ENCODE assay signal across 19 cellular contexts in genomic region chr10:49001861-49002675, GRCh38.
DNase-seq lines count a peak whose midpoint lies in the region; ATAC-seq and TF ChIP-seq lines count a peak whose summit lies in the region.
"Had no signal": no experiment of that assay in that cellular context is flagged by ENCODE, and none has a peak within 500 bp of the region (broad histone marks: within the 10 kb centered on the region; RNA-seq: fewer than 3 reads in every experiment).

No MANE protein-coding gene starts in this region.

- H3K9ac ChIP-seq in SK-N-SH = no peak overlapping the region

- H3K4me1 ChIP-seq in SK-N-SH (ENCODE audit: control insufficient read depth in 1 of 2, insufficient read depth in 2 of 2, low read depth in 1 of 2, low read length in 1 of 2) (peaks cover 0 to 20% of the 10 kb centered on the region in 2 experiments; a peak in 1 of 4 replicates), upper lobe of right lung (no peaks in the 10 kb centered on the region)
- H3K4me1 ChIP-seq: psoas muscle, uterus had no signal

- H3K79me2 ChIP-seq in SK-N-SH (ENCODE audit: insufficient read depth) = no peaks in the 10 kb centered on the region

- no peaks in the 10 kb centered on the region for H3K36me3 ChIP-seq in SK-N-SH (replicated peaks in 1 of 2; ENCODE audit: control insufficient read depth in 1 of 2, insufficient read depth in 2 of 2, low read length in 1 of 2)
- no peaks in the 10 kb centered on the region for H3K36me3 ChIP-seq in upper lobe of right lung
- H3K36me3 ChIP-seq: uterus had no signal

- H3K4me2 ChIP-seq in SK-N-SH = no peak overlapping the region

- H3F3A ChIP-seq in SK-N-SH (replicated peaks; ENCODE audit: insufficient read depth) = no peaks in the 10 kb centered on the region

- H3K27ac ChIP-seq in SK-N-SH (ENCODE audit: low read depth in 2 of 2, low read length in 1 of 2) (peak overlapping the region in 1 of 2 experiments; percentile 55; a peak in 1 of 4 replicates), upper lobe of right lung (no peak overlapping the region)
- H3K27ac ChIP-seq: psoas muscle had no signal

- intact Hi-C loops in upper lobe of right lung (cut with DNase I) = no loop called here

- POLR2A ChIA-PET in SK-N-SH (lab: Yijun Ruan, JAX) = no interaction called here

- peak; percentile 53 for DNase-seq in SK-N-SH
- peak; percentile 45 for DNase-seq in SK-N-DZ (ENCODE audit: low spot score)
- DNase-seq in islet precursor cell = peak; percentile 43
- DNase-seq in upper lobe of right lung = no peak
- no peak for DNase-seq in NCI-H82 (lab: John Stamatoyannopoulos, UW)
- DNase-seq in KG1 (lab: John Stamatoyannopoulos, UW) = no peak
- DNase-seq in NCI-H1694 treated with DMSO at 0.1 percent for 48 hours (lab: John Stamatoyannopoulos, UW) = no peak
- DNase-seq: activated CD4-positive, alpha-beta T cell treated with anti-CD3 and anti-CD28 coated beads for 36 hours; activated naive CD4-positive, alpha-beta T cell treated with anti-CD3 and anti-CD28 coated beads, Interleukin-2, amount 50 U/mL, for 16 hours; DND-41; effector memory CD4-positive, alpha-beta T cell; NCI-H2029 treated with DMSO at 0.1 percent for 48 hours; NCI-H510A treated with DMSO at 0.1 percent for 48 hours; psoas muscle; stimulated activated CD4-positive, alpha-beta T cell treated with anti-CD3 and anti-CD28 coated beads, Interleukin-12 subunit alpha, Interleukin-12 subunit beta, amount 100 ng/mL, for 4 hours; SW 1271; uterus had no signal

- no peaks in the 10 kb centered on the region for H3K9me2 ChIP-seq in SK-N-SH

- H3K9me3 ChIP-seq in SK-N-SH = no peaks in the 10 kb centered on the region
- no peaks in the 10 kb centered on the region for H3K9me3 ChIP-seq in upper lobe of right lung
- H3K9me3 ChIP-seq: psoas muscle, uterus had no signal

- H2AFZ ChIP-seq in SK-N-SH (ENCODE audit: low read depth) = no peak overlapping the region

- H4K20me1 ChIP-seq in SK-N-SH (ENCODE audit: insufficient read depth) = no peaks in the 10 kb centered on the region

- H3K4me3 ChIP-seq in SK-N-SH (ENCODE audit: low read depth in 2 of 2, low read length in 1 of 2) = no peak overlapping the region
- H3K4me3 ChIP-seq in upper lobe of right lung = no peak overlapping the region
- H3K4me3 ChIP-seq: psoas muscle, uterus had no signal

- no peaks in the 10 kb centered on the region for H3K27me3 ChIP-seq in SK-N-SH (ENCODE audit: insufficient read depth)
- H3K27me3 ChIP-seq in upper lobe of right lung = no peaks in the 10 kb centered on the region
- H3K27me3 ChIP-seq: uterus had no signal

- ATAC-seq in SK-N-SH treated with all-trans-retinoic acid at 6 μM for 48 hours = no peak
- peak; percentile 40 for ATAC-seq in upper lobe of right lung
- ATAC-seq: activated CD4-positive, alpha-beta T cell treated with anti-CD3 and anti-CD28 coated beads for 36 hours; esophagus mucosa had no signal

- TF ChIP-seq CTCF in SK-N-SH (IDR thresholded peaks at IDR 0.05) (no peak), upper lobe of right lung (IDR thresholded peaks at IDR 0.05) (no peak)

- CTCF ChIA-PET in SK-N-SH (lab: Yijun Ruan, JAX) = interaction anchor here (0.7 to 2.3 kb wide), 5 partner anchors 16 to 346 kb away, joined by 3 to 7 read pairs (median 5); no protein-coding TSS in a partner anchor

- no peak for TF ChIP-seq EP300 in SK-N-SH (IDR thresholded peaks at IDR 0.05; ENCODE audit: borderline replicate concordance in 1 of 2, low read depth in 1 of 2, low read length in 1 of 2)

- TF ChIP-seq RAD21 in SK-N-SH (IDR thresholded peaks at IDR 0.05; ENCODE audit: low read length) = no peak

- 46% methylated on average over 13 of the region's 17 CpGs for WGBS in SK-N-SH (ENCODE audit: low lambda C conversion rate)

TF ChIP-seq in SK-N-SH, 30 proteins besides CTCF, POLR2A, EP300 and RAD21:
- TF ChIP-seq TCF12 (IDR thresholded peaks at IDR 0.05) = no peak

TF ChIP-seq in SK-N-SH treated with all-trans-retinoic acid at 6 μM for 48 hours, 23 proteins besides CTCF, POLR2A, EP300 and RAD21:
- TF ChIP-seq ZNF8 (CRISPR knock-in tag; IDR thresholded peaks at IDR 0.05) (no peak), TCF4 (CRISPR knock-in tag; IDR thresholded peaks at IDR 0.05; ENCODE audit: borderline replicate concordance) (no peak), RARB (CRISPR knock-in tag; IDR thresholded peaks at IDR 0.05) (no peak), SNAI2 (CRISPR knock-in tag; IDR thresholded peaks at IDR 0.05) (no peak), ARNTL (CRISPR knock-in tag; IDR thresholded peaks at IDR 0.05; ENCODE audit: borderline replicate concordance, low read depth) (no peak), ZNF70 (CRISPR knock-in tag; IDR thresholded peaks at IDR 0.05) (no peak), GLIS3 (CRISPR knock-in tag; IDR thresholded peaks at IDR 0.05) (no peak), ZFP30 (CRISPR knock-in tag; IDR thresholded peaks at IDR 0.05) (no peak)

Comparison
In these comparisons a context has a peak if more than half of its experiments do, and no peak if none do; other contexts are left out.
1. DNase-seq: peak in SK-N-SH (single experiment), SK-N-DZ (single experiment) and islet precursor cell (single experiment); none in upper lobe of right lung (single experiment), NCI-H82 (single experiment), KG1 (single experiment) and NCI-H1694 treated with DMSO at 0.1 percent for 48 hours (single experiment).